Comparison of ENCODE assay signal across 17 cellular contexts in genomic region chr9:4324513-4324912, GRCh38. TPM values are rescaled to one million over a fixed set of nuclear protein-coding genes. Genes with fewer than 3 reads are reported as not detected.
DNase-seq lines count a peak whose midpoint lies in the region; ATAC-seq, FAIRE-seq and TF ChIP-seq lines count a peak whose summit lies in the region.
"Had no signal": no experiment of that assay in that cellular context is flagged by ENCODE, and none has a peak within 500 bp of the region (broad histone marks: within the 10 kb centered on the region; RNA-seq: fewer than 3 reads in every experiment).

No MANE protein-coding gene starts in this region.

- H3K4me3 Mint-ChIP-seq in activated naive CD8-positive, alpha-beta T cell = no peak overlapping the region
- H3K4me3 Mint-ChIP-seq in activated naive CD8-positive, alpha-beta T cell treated with anti-CD3 and anti-CD28 coated beads, Interleukin-2, amount 50 U/mL, for 24 hours = no peak overlapping the region
- H3K4me3 Mint-ChIP-seq: activated CD4-positive, alpha-beta T cell treated with anti-CD3 and anti-CD28 coated beads for 36 hours; activated naive CD8-positive, alpha-beta T cell treated with anti-CD3 and anti-CD28 coated beads, Interleukin-2, amount 10 ng/mL, durations not matched to agents 7 days and 5 days; naive B cell; T-helper 2 cell treated with Interferon-gamma antibody and Interleukin-4, amounts not matched to agents 5 μg/mL and 100 μg/mL, for 36 hours had no signal

- peaks cover 45% of the 10 kb centered on the region for H3K4me1 Mint-ChIP-seq in activated naive CD8-positive, alpha-beta T cell (ENCODE audit: low read depth)
- H3K4me1 Mint-ChIP-seq in activated naive CD8-positive, alpha-beta T cell treated with anti-CD3 and anti-CD28 coated beads, Interleukin-2, amount 50 U/mL, for 24 hours = peaks cover 29% of the 10 kb centered on the region
- H3K4me1 Mint-ChIP-seq: naive B cell had no signal

- 16 to 27% (median 23%) methylated on average over 2 of the region's 2 CpGs for WGBS in adrenal gland, 4 donors
- 47 to 88% (median 82%) methylated on average over 2 of the region's 2 CpGs for WGBS in small intestine, 3 donors

- no peak for FAIRE-seq in small intestine (lab: Jason Lieb, UNC)
- FAIRE-seq: A204.1 had no signal

- no peak for ATAC-seq in activated naive CD8-positive, alpha-beta T cell treated with anti-CD3 and anti-CD28 coated beads, Interleukin-2, amount 50 U/mL, for 24 hours
- ATAC-seq: activated CD4-positive, alpha-beta T cell treated with anti-CD3 and anti-CD28 coated beads for 36 hours had no signal

- H3K4me3 ChIP-seq in adrenal gland = no peak overlapping the region
- no peak overlapping the region for H3K4me3 ChIP-seq in small intestine (ENCODE audit: low read depth in 1 of 2, low read length in 2 of 2)
- H3K4me3 ChIP-seq: colonic mucosa, testis had no signal

- H3K27me3 Mint-ChIP-seq in activated naive CD8-positive, alpha-beta T cell = no peaks in the 10 kb centered on the region
- no peaks in the 10 kb centered on the region for H3K27me3 Mint-ChIP-seq in activated naive CD8-positive, alpha-beta T cell treated with anti-CD3 and anti-CD28 coated beads, Interleukin-2, amount 50 U/mL, for 24 hours
- H3K27me3 Mint-ChIP-seq: activated naive CD8-positive, alpha-beta T cell treated with anti-CD3 and anti-CD28 coated beads, Interleukin-2, amount 10 ng/mL, durations not matched to agents 7 days and 5 days had no signal

- H3K27ac ChIP-seq in adrenal gland (peak overlapping the region in 3 of 5 donors; percentile 8 to 67 (median 59)), small intestine (ENCODE audit: low read depth in 1 of 2, low read length in 1 of 2) (no peak overlapping the region)
- H3K27ac ChIP-seq: colonic mucosa, testis had no signal

- H3K27ac Mint-ChIP-seq in activated naive CD8-positive, alpha-beta T cell = peak overlapping the region; percentile 70
- no peak overlapping the region for H3K27ac Mint-ChIP-seq in activated naive CD8-positive, alpha-beta T cell treated with anti-CD3 and anti-CD28 coated beads, Interleukin-2, amount 50 U/mL, for 24 hours
- H3K27ac Mint-ChIP-seq: activated CD4-positive, alpha-beta T cell treated with anti-CD3 and anti-CD28 coated beads for 36 hours; activated naive CD8-positive, alpha-beta T cell treated with anti-CD3 and anti-CD28 coated beads, Interleukin-2, amount 10 ng/mL, durations not matched to agents 7 days and 5 days; naive B cell; T-helper 2 cell treated with Interferon-gamma antibody and Interleukin-4, amounts not matched to agents 5 μg/mL and 100 μg/mL, for 36 hours had no signal

- no peak for TF ChIP-seq CTCF in adrenal gland (IDR thresholded peaks at IDR 0.05)

- H3K9me3 Mint-ChIP-seq in activated naive CD8-positive, alpha-beta T cell (ENCODE audit: low read depth) = no peaks in the 10 kb centered on the region
- no peaks in the 10 kb centered on the region for H3K9me3 Mint-ChIP-seq in activated naive CD8-positive, alpha-beta T cell treated with anti-CD3 and anti-CD28 coated beads, Interleukin-2, amount 50 U/mL, for 24 hours
- H3K9me3 Mint-ChIP-seq: T-helper 2 cell treated with Interferon-gamma antibody and Interleukin-4, amounts not matched to agents 5 μg/mL and 100 μg/mL, for 36 hours had no signal

- no peaks in the 10 kb centered on the region for H3K9me3 ChIP-seq in adrenal gland (replicated peaks in 1 of 3)
- H3K9me3 ChIP-seq in small intestine (ENCODE audit: control insufficient read depth, low read depth) = no peaks in the 10 kb centered on the region
- H3K9me3 ChIP-seq: colonic mucosa, testis had no signal

- intact Hi-C loops in adrenal gland (cut with DNase I) = no loop called here

- DNase-seq in activated naive CD8-positive, alpha-beta T cell treated with anti-CD3 and anti-CD28 coated beads, Interleukin-2, amount 50 U/mL, for 24 hours = no peak
- DNase-seq in adrenal gland (peak; percentile 59 to 91 (median 78)), fibroblast of the conjunctiva (ENCODE audit: low read depth) (peak; percentile 72), stromal cell of bone marrow (ENCODE audit: low read depth) (peak; percentile 94), small intestine (no peak), superior temporal gyrus (ENCODE audit: extremely low spot score) (no peak)
- no peak for DNase-seq in activated T-cell treated with anti-CD3 and anti-CD28 coated beads, Interleukin-2, amount 50 U/mL, for 1 hour
- DNase-seq: activated CD4-positive, alpha-beta T cell treated with anti-CD3 and anti-CD28 coated beads for 36 hours; activated naive CD8-positive, alpha-beta T cell treated with anti-CD3 and anti-CD28 coated beads, Interleukin-2, amount 10 ng/mL, durations not matched to agents 7 days and 5 days; colonic mucosa; GF-D8; naive B cell; SIG-M5; testis had no signal

- no peaks in the 10 kb centered on the region for H3K36me3 Mint-ChIP-seq in activated naive CD8-positive, alpha-beta T cell
- no peaks in the 10 kb centered on the region for H3K36me3 Mint-ChIP-seq in activated naive CD8-positive, alpha-beta T cell treated with anti-CD3 and anti-CD28 coated beads, Interleukin-2, amount 50 U/mL, for 24 hours (ENCODE audit: low read depth)

- no peaks in the 10 kb centered on the region for H3K36me3 ChIP-seq in adrenal gland (replicated peaks in 1 of 2)
- H3K36me3 ChIP-seq in small intestine (ENCODE audit: control insufficient read depth in 2 of 2, insufficient read depth in 2 of 2, low read length in 2 of 2) = no peaks in the 10 kb centered on the region
- H3K36me3 ChIP-seq: colonic mucosa had no signal

- no peak for TF ChIP-seq POLR2A in adrenal gland (IDR thresholded peaks at IDR 0.05)

- no peaks in the 10 kb centered on the region for H3K27me3 ChIP-seq in adrenal gland
- no peaks in the 10 kb centered on the region for H3K27me3 ChIP-seq in small intestine (ENCODE audit: control insufficient read depth in 2 of 2, insufficient read depth in 2 of 2, low read length in 2 of 2)
- H3K27me3 ChIP-seq: colonic mucosa, testis had no signal

- peaks cover 7 to 20% of the 10 kb centered on the region in 2 donors for H3K4me1 ChIP-seq in adrenal gland (replicated peaks in 1 of 2)
- H3K4me1 ChIP-seq in small intestine (ENCODE audit: control insufficient read depth in 2 of 2, insufficient read depth in 1 of 2, low read depth in 1 of 2, low read length in 1 of 2) = no peaks in the 10 kb centered on the region
- H3K4me1 ChIP-seq: colonic mucosa, testis had no signal

RNA-seq across cellular contexts. Expression of gene GLIS3, which starts 24.6 kb away (rescaled TPM):
- total RNA-seq in adrenal gland = 10 to 100 TPM in 2 of 8 donors, 1 to 10 TPM in 6; 5.0 to 20.2 (median 8.9) TPM
- 1 to 10 TPM; 1.1 to 4.9 (median 1.4) TPM for polyA plus RNA-seq in adrenal gland
- 1 to 10 TPM in 1 of 3 donors, under 1 TPM in 2; 0.27 to 1.7 (median 0.67) TPM for polyA plus RNA-seq in small intestine

Comparison
In these comparisons a context has a peak if more than half of its experiments do, and no peak if none do; other contexts are left out.
1. DNase-seq: peak in adrenal gland (7 of 7), fibroblast of the conjunctiva (single experiment) and stromal cell of bone marrow (single experiment); none in activated naive CD8-positive, alpha-beta T cell treated with anti-CD3 and anti-CD28 coated beads, Interleukin-2, amount 50 U/mL, for 24 hours (single experiment), small intestine (single experiment), activated T-cell treated with anti-CD3 and anti-CD28 coated beads, Interleukin-2, amount 50 U/mL, for 1 hour (single experiment) and superior temporal gyrus (single experiment).
2. H3K27ac ChIP-seq: peak in adrenal gland (3 of 5); none in small intestine (0 of 2).